8 cellular contexts compared by ENCODE assay signal in genomic region chr13:40776681-40777165, GRCh38. TPM values are rescaled to one million over a fixed set of nuclear protein-coding genes. Genes with fewer than 3 reads are reported as not detected.
DNase-seq lines count a peak whose midpoint lies in the region; ATAC-seq and TF ChIP-seq lines count a peak whose summit lies in the region.

No MANE protein-coding gene starts in this region.

- H3K27ac ChIP-seq in right atrium auricular region (no peak overlapping the region), dorsolateral prefrontal cortex (no peak overlapping the region)

- no peak for TF ChIP-seq CTCF in right atrium auricular region (IDR thresholded peaks at IDR 0.05)
- TF ChIP-seq CTCF in activated B cell treated with CpG ODN at 0.5 μM for 24 hours (IDR thresholded peaks at IDR 0.05) = no peak
- no peak for TF ChIP-seq CTCF in choroid plexus epithelial cell (conservative IDR thresholded peaks at IDR 0.05; ENCODE audit: low read depth, low read length)
- TF ChIP-seq CTCF in dorsolateral prefrontal cortex (IDR thresholded peaks at IDR 0.05 in 54 of 56, conservative IDR thresholded peaks at IDR 0.05 in 2 of 56; ENCODE audit: low read depth in 1 of 56, partially characterized antibody in 56 of 56) = no peak

- H3K27me3 Mint-ChIP-seq in activated B cell treated with CpG ODN at 0.5 μM for 24 hours = no peaks in the 10 kb centered on the region

- no peaks in the 10 kb centered on the region for H3K9me3 ChIP-seq in right atrium auricular region

- no peak for DNase-seq in Right ventricle myocardium inferior (ENCODE audit: missing footprints)
- no peak for DNase-seq in right atrium auricular region (ENCODE audit: low spot score)
- no peak for DNase-seq in activated B cell treated with CpG ODN at 0.5 μM for 24 hours
- peak; percentile 68 for DNase-seq in choroid plexus epithelial cell (ENCODE audit: low read depth)
- DNase-seq in sciatic nerve (ENCODE audit: low spot score) = no peak
- DNase-seq in dorsolateral prefrontal cortex = no peak
- no peak for DNase-seq in NCI-H187 (lab: John Stamatoyannopoulos, UW)

- no peaks in the 10 kb centered on the region for H3K36me3 ChIP-seq in right atrium auricular region

- intact Hi-C loops in Right ventricle myocardium inferior (cut with DNase I) (loop anchor here (2.0 to 10.0 kb wide), 2 partner anchors 1092 to 1742 kb away; partner anchors contain the start of genes NHLRC3 and PROSER1), activated B cell treated with CpG ODN at 0.5 μM for 24 hours (cut with micrococcal nuclease) (loop anchor here (1.0 to 10.0 kb wide), 13 partner anchors 13 to 1092 kb away; partner anchors contain the start of genes KBTBD7, SLC25A15 and WBP4), sciatic nerve (cut with DNase I) (loop anchor here (10.0 kb wide), 1 partner anchor 288 kb away; the partner anchor contains the start of gene WBP4), dorsolateral prefrontal cortex (cut with DNase I) (loop anchor here (2.0 to 10.0 kb wide), 4 partner anchors 144 to 1094 kb away; no protein-coding TSS in a partner anchor)

- CTCF ChIA-PET in activated B cell treated with CpG ODN at 0.5 μM for 24 hours (lab: Charles Lee) = interaction anchor here (0.6 to 2.4 kb wide), 25 partner anchors 11 to 1094 kb away, joined by 3 to 27 read pairs (median 5); partner anchors contain the start of genes ELF1 and SLC25A15

- no peaks in the 10 kb centered on the region for H3K9me3 Mint-ChIP-seq in activated B cell treated with CpG ODN at 0.5 μM for 24 hours

- peak overlapping the region; percentile 91 for H3K27ac Mint-ChIP-seq in activated B cell treated with CpG ODN at 0.5 μM for 24 hours

- ATAC-seq in Right ventricle myocardium inferior (peak; percentile 20), HG03565 (IDR thresholded peaks at IDR 0.05; ENCODE audit: unreplicated experiment) (peak; percentile 41), activated B cell treated with CpG ODN at 0.5 μM for 24 hours (ENCODE audit: low read depth) (peak; percentile 75), sciatic nerve (peak; percentile 34)

- no peaks in the 10 kb centered on the region for H3K27me3 ChIP-seq in right atrium auricular region
- H3K27me3 ChIP-seq in dorsolateral prefrontal cortex = no peaks in the 10 kb centered on the region

- H3K4me3 ChIP-seq in right atrium auricular region (no peak overlapping the region), choroid plexus epithelial cell (ENCODE audit: low read depth, low read length) (no peak overlapping the region), dorsolateral prefrontal cortex (peak overlapping the region in 6 of 59 donors; percentile 25 to 53 (median 43))

- peak overlapping the region; percentile 70 for H3K4me3 Mint-ChIP-seq in activated B cell treated with CpG ODN at 0.5 μM for 24 hours

- H3K36me3 Mint-ChIP-seq in activated B cell treated with CpG ODN at 0.5 μM for 24 hours (ENCODE audit: low read depth) = no peaks in the 10 kb centered on the region

- peaks cover 0 to 7% of the 10 kb centered on the region in 2 donors for H3K4me1 ChIP-seq in right atrium auricular region

- POLR2A ChIA-PET in activated B cell treated with CpG ODN at 0.5 μM for 24 hours (lab: Charles Lee) = interaction anchor here (1.1 to 1.4 kb wide), 4 partner anchors 12 to 145 kb away, joined by 3 to 7 read pairs (median 5); partner anchors contain the start of gene SLC25A15

- H3K4me1 Mint-ChIP-seq in activated B cell treated with CpG ODN at 0.5 μM for 24 hours = peaks cover 22% of the 10 kb centered on the region

RNA-seq across cellular contexts. Expression of gene MRPS31, which starts 5.7 kb away (rescaled TPM):
- 30.0 TPM for total RNA-seq in Right ventricle myocardium inferior
- 10 to 100 TPM; 17.8 to 31.5 TPM for total RNA-seq in right atrium auricular region
- 29.4 and 30.5 TPM in 2 replicates for total RNA-seq in activated B cell treated with CpG ODN at 0.5 μM for 24 hours
- total RNA-seq in sciatic nerve = 21.1 TPM
- total RNA-seq in dorsolateral prefrontal cortex = 10 to 100 TPM; 18.5 to 39.4 (median 27.6) TPM

RNA-seq across cellular contexts. Expression of gene SLC25A15, which starts 12.7 kb away (rescaled TPM):
- total RNA-seq in Right ventricle myocardium inferior (4.8 TPM), right atrium auricular region (1 to 10 TPM; 5.9 to 6.0 TPM), activated B cell treated with CpG ODN at 0.5 μM for 24 hours (4.6 and 4.9 TPM in 2 replicates), sciatic nerve (3.2 TPM), dorsolateral prefrontal cortex (1 to 10 TPM; 1.8 to 9.1 (median 4.0) TPM)

Comparison
In these comparisons a context has a peak if more than half of its experiments do, and no peak if none do; other contexts are left out.
1. ATAC-seq: peak in every context shown above with its lines; median percentile 75 in activated B cell treated with CpG ODN at 0.5 μM for 24 hours; 41 in HG03565; 34 in sciatic nerve; 20 in Right ventricle myocardium inferior.